In genomic region chrX:76428243-76429130, GRCh38 we compare ENCODE assay signal across 1 cellular context.
TF ChIP-seq lines count a peak whose summit lies in the region.

No MANE protein-coding gene starts in this region.

TF ChIP-seq in HepG2, 621 proteins besides CTCF, POLR2A, EP300 and RAD21 (continued from another document):
- TF ChIP-seq ZNF687 (CRISPR knock-in tag; IDR thresholded peaks at IDR 0.05): 0 out of 2 replicates have a peak, but pooled peaks have one; percentile 10
- no peak for TF ChIP-seq ASH2L (IDR thresholded peaks at IDR 0.05; ENCODE audit: insufficient read length, low read depth, low read length)
- TF ChIP-seq ZNF335 (CRISPR knock-in tag; IDR thresholded peaks at IDR 0.05): no peak
